18 cellular contexts compared by ENCODE assay signal in genomic region chr11:88402784-88403183, GRCh38.
DNase-seq lines count a peak whose midpoint lies in the region; ATAC-seq, FAIRE-seq and TF ChIP-seq lines count a peak whose summit lies in the region.
"Had no signal": no experiment of that assay in that cellular context is flagged by ENCODE, and none has a peak within 500 bp of the region (broad histone marks: within the 10 kb centered on the region; RNA-seq: fewer than 3 reads in every experiment).

No MANE protein-coding gene starts in this region.

- no peaks in the 10 kb centered on the region for H3K79me2 ChIP-seq in PC-3 (ENCODE audit: low read length)

- H3F3A ChIP-seq in PC-3 (ENCODE audit: low read length, unreplicated experiment) = peaks cover 5% of the 10 kb centered on the region

- peak overlapping the region; percentile 89 to 99 for H2BK12ac ChIP-seq in mesenchymal stem cell (ENCODE audit: low read length in 2 of 2)

- peak; percentile 8; the same call in 1 of the 2 replicates for ATAC-seq in PC-3
- no peak for ATAC-seq in GM19463 (IDR thresholded peaks at IDR 0.05; ENCODE audit: unreplicated experiment)
- ATAC-seq: GM23338 had no signal

- H3K14ac ChIP-seq in mesenchymal stem cell (ENCODE audit: low read length in 2 of 2) = no peak overlapping the region

- peaks cover 5% of the 10 kb centered on the region for H3K36me3 Mint-ChIP-seq in Caco-2 (ENCODE audit: insufficient read depth, unreplicated experiment)
- H3K36me3 Mint-ChIP-seq: CD14-positive monocyte had no signal

- H3K4me3 Mint-ChIP-seq in Caco-2 (ENCODE audit: unreplicated experiment) = peak overlapping the region; percentile 13
- H3K4me3 Mint-ChIP-seq: activated T-helper 1 cell treated with anti-CD3 and anti-CD28 coated beads, Interleukin-12 subunit alpha, Interleukin-12 subunit beta, Interleukin-2, Interleukin-4 antibody, amounts not matched to agents 30 ng/mL and 10 ng/mL and 1 ng/mL, durations not matched to agents 14 hours and 24 hours and 36 hours; CD14-positive monocyte; GM23338; nephron had no signal

- no peaks in the 10 kb centered on the region for H4K20me1 ChIP-seq in PC-3 (ENCODE audit: low read length)

- CTCF ChIA-PET in Caco-2 (lab: Charles Lee) (no interaction called here), PC-3 (lab: Charles Lee) (no interaction called here), HEK293T (lab: Yijun Ruan, JAX) (no interaction called here)

- peak overlapping the region; percentile 94 for H2AK5ac ChIP-seq in mesenchymal stem cell (ENCODE audit: low read length, severe bottlenecking)

- peaks cover 4% of the 10 kb centered on the region; the same call in 1 of the 2 replicates for H3K4me1 ChIP-seq in Caco-2
- peaks cover 39% of the 10 kb centered on the region for H3K4me1 ChIP-seq in PC-3 (ENCODE audit: insufficient read depth, low read length)
- peaks cover 5% of the 10 kb centered on the region for H3K4me1 ChIP-seq in mesenchymal stem cell (ENCODE audit: control insufficient read depth, insufficient read depth, low read depth, low read length)

- POLR2A ChIA-PET in Caco-2 (lab: Charles Lee) = interaction anchor here (0.6 kb wide), 1 partner anchor 64 kb away, joined by 3 read pairs; no protein-coding TSS in a partner anchor
- POLR2A ChIA-PET in PC-3 (lab: Charles Lee; ENCODE audit: unreplicated experiment) = no interaction called here
- POLR2A ChIA-PET in HEK293T (lab: Yijun Ruan, JAX) = no interaction called here

- peak overlapping the region in 1 of 2 experiments; percentile 71 for H3K18ac ChIP-seq in mesenchymal stem cell (ENCODE audit: low read depth in 1 of 2, low read length in 2 of 2)

- H3K79me1 ChIP-seq in mesenchymal stem cell (replicated peaks; ENCODE audit: low read length, poor library complexity, severe bottlenecking) = no peaks in the 10 kb centered on the region

- no peak overlapping the region for H2BK120ac ChIP-seq in mesenchymal stem cell (ENCODE audit: low read depth, low read length)

- no peaks in the 10 kb centered on the region for H3K27me3 Mint-ChIP-seq in Caco-2 (ENCODE audit: insufficient read depth, unreplicated experiment)

- WGBS in mesenchymal stem cell = 31% methylated on average over 4 of the region's 5 CpGs

- peak overlapping the region; percentile 65 for H3K4me2 ChIP-seq in PC-3 (ENCODE audit: low read length)
- no peak overlapping the region for H3K4me2 ChIP-seq in mesenchymal stem cell (ENCODE audit: low read length, poor library complexity, severe bottlenecking)
- H3K4me2 ChIP-seq: GM23338 had no signal

- H3K9me3 ChIP-seq in Caco-2 = no peaks in the 10 kb centered on the region
- no peaks in the 10 kb centered on the region for H3K9me3 ChIP-seq in PC-3 (ENCODE audit: low read length)
- H3K9me3 ChIP-seq in mesenchymal stem cell (ENCODE audit: control insufficient read depth, low read length) = no peaks in the 10 kb centered on the region

- intact Hi-C loops in Caco-2 (cut with micrococcal nuclease; ENCODE audit: unreplicated experiment) (loop anchor here (1.0 kb wide), 3 partner anchors 65 to 142 kb away; partner anchors contain the start of gene CTSC), PC-3 (cut with micrococcal nuclease) (loop anchor here (5.0 kb wide), 1 partner anchor 80 kb away; no protein-coding TSS in a partner anchor)

- H3K9me3 Mint-ChIP-seq in Caco-2 (ENCODE audit: unreplicated experiment) = peaks cover 1% of the 10 kb centered on the region
- H3K9me3 Mint-ChIP-seq: activated T-helper 1 cell treated with anti-CD3 and anti-CD28 coated beads, Interleukin-12 subunit alpha, Interleukin-12 subunit beta, Interleukin-2, Interleukin-4 antibody, amounts not matched to agents 30 ng/mL and 10 ng/mL and 1 ng/mL, durations not matched to agents 14 hours and 24 hours and 36 hours; GM23338; nephron had no signal

- FAIRE-seq in urothelium cell line (lab: Jason Lieb, UNC) = no peak

- no peaks in the 10 kb centered on the region for H3K27me3 ChIP-seq in Caco-2 (replicated peaks; ENCODE audit: control insufficient read depth, insufficient read depth, low read length)
- H3K27me3 ChIP-seq in PC-3 (ENCODE audit: low read length) = no peaks in the 10 kb centered on the region
- no peaks in the 10 kb centered on the region for H3K27me3 ChIP-seq in mesenchymal stem cell (ENCODE audit: control insufficient read depth in 1 of 2, insufficient read depth in 1 of 2, low read length in 2 of 2)

- peak overlapping the region; percentile 64 for H4K91ac ChIP-seq in mesenchymal stem cell (ENCODE audit: low read length)

- H4K8ac ChIP-seq in mesenchymal stem cell (ENCODE audit: low read length) = peak overlapping the region; percentile 79

- peak overlapping the region; percentile 7 for H3K27ac Mint-ChIP-seq in Caco-2 (ENCODE audit: unreplicated experiment)
- H3K27ac Mint-ChIP-seq: activated T-helper 1 cell treated with anti-CD3 and anti-CD28 coated beads, Interleukin-12 subunit alpha, Interleukin-12 subunit beta, Interleukin-2, Interleukin-4 antibody, amounts not matched to agents 30 ng/mL and 10 ng/mL and 1 ng/mL, durations not matched to agents 14 hours and 24 hours and 36 hours had no signal

- H3K36me3 ChIP-seq in Caco-2 (ENCODE audit: control insufficient read depth, insufficient read depth, low read length) (no peaks in the 10 kb centered on the region), PC-3 (ENCODE audit: low read depth, low read length) (no peaks in the 10 kb centered on the region), mesenchymal stem cell (ENCODE audit: control insufficient read depth in 1 of 2, insufficient read depth in 2 of 2, low read depth in 1 of 2, low read length in 2 of 2) (no peaks in the 10 kb centered on the region)

- H2BK15ac ChIP-seq in mesenchymal stem cell (ENCODE audit: low read depth, poor library complexity, severe bottlenecking) = no peak overlapping the region

- H2AFZ ChIP-seq in PC-3 (ENCODE audit: low read length) (no peak overlapping the region), mesenchymal stem cell (ENCODE audit: low read depth, low read length) (no peak overlapping the region)

- H3K9ac ChIP-seq in PC-3 (ENCODE audit: low read length) (peak overlapping the region; percentile 44), mesenchymal stem cell (ENCODE audit: low read length) (peak overlapping the region; percentile 50)

- no peaks in the 10 kb centered on the region for H3K9me2 ChIP-seq in PC-3 (replicated peaks; ENCODE audit: low read length)

- DNase-seq in Caco-2 (no peak), PC-3 (peak; percentile 67), dermis blood vessel endothelial cell (peak; percentile 51), mesenchymal stem cell (peak; percentile 65), T-helper 1 cell (no peak), HEK293T (ENCODE audit: extremely low spot score) (no peak), urothelium cell line (ENCODE audit: low spot score) (no peak)
- DNase-seq: activated CD4-positive, alpha-beta T cell treated with anti-CD3 and anti-CD28 coated beads, Interleukin-2, amount 50 U/mL, for 48 hours; anterior cingulate cortex; NCI-H1105; NCI-H446; retina; stimulated activated CD4-positive, alpha-beta T cell treated with anti-CD3 and anti-CD28 coated beads, Interleukin-2, amount 100 ng/mL, for 48 hours had no signal

- BruUV-seq in Caco-2 (replicated peaks; lab: Mats Ljungman, UMichigan) (no TSS peak), PC-3 (replicated peaks; lab: Mats Ljungman, UMichigan) (no TSS peak)

- H3K4me3 ChIP-seq in Caco-2 (ENCODE audit: low read depth, low read length) (no peak overlapping the region), PC-3 (ENCODE audit: low read length) (peak overlapping the region; percentile 34; the same call in 1 of the 2 replicates), mesenchymal stem cell (ENCODE audit: insufficient read depth in 1 of 2, low read depth in 1 of 2, low read length in 2 of 2) (peak overlapping the region in 1 of 2 experiments; percentile 5)
- H3K4me3 ChIP-seq: GM23338 had no signal

- H3K27ac ChIP-seq in PC-3 (ENCODE audit: low read length) (peak overlapping the region; percentile 78), mesenchymal stem cell (ENCODE audit: low read length, poor library complexity, severe bottlenecking) (peak overlapping the region; percentile 88)

- H2BK5ac ChIP-seq in mesenchymal stem cell (ENCODE audit: low read depth, low read length, poor library complexity, severe bottlenecking) = no peak overlapping the region

- no peak for TF ChIP-seq CTCF in Caco-2 (IDR thresholded peaks at IDR 0.05; ENCODE audit: insufficient read depth in 1 of 2, low read depth in 1 of 2, low read length in 1 of 2, severe bottlenecking in 1 of 2, unreplicated experiment in 1 of 2)
- no peak for TF ChIP-seq CTCF in PC-3 (conservative IDR thresholded peaks at IDR 0.05; ENCODE audit: low read depth, low read length)

- H3K4me1 Mint-ChIP-seq in Caco-2 (ENCODE audit: low read depth, unreplicated experiment) = peaks cover 29% of the 10 kb centered on the region

- H3K23ac ChIP-seq in mesenchymal stem cell (ENCODE audit: low read length in 2 of 2) = no peak overlapping the region

- H3K4ac ChIP-seq in mesenchymal stem cell (ENCODE audit: low read depth in 1 of 2, low read length in 2 of 2) = no peak overlapping the region

TF ChIP-seq in HEK293T, 16 proteins besides CTCF, POLR2A, EP300 and RAD21:
- TF ChIP-seq L3MBTL2 (conservative IDR thresholded peaks at IDR 0.05) (no peak), FOXM1 (IDR thresholded peaks at IDR 0.05; ENCODE audit: borderline replicate concordance) (no peak), LEF1 (IDR thresholded peaks at IDR 0.05; ENCODE audit: borderline replicate concordance) (no peak), TARDBP (IDR thresholded peaks at IDR 0.05) (no peak), SP1 (IDR thresholded peaks at IDR 0.05) (no peak), ZNF384 (IDR thresholded peaks at IDR 0.05) (no peak)

Comparison
In these comparisons a context has a peak if more than half of its experiments do, and no peak if none do; other contexts are left out.
1. DNase-seq: peak in PC-3 (single experiment), dermis blood vessel endothelial cell (single experiment) and mesenchymal stem cell (single experiment); none in Caco-2 (0 of 2), T-helper 1 cell (0 of 5), HEK293T (single experiment) and urothelium cell line (single experiment).